Comparison of ENCODE assay signal across 8 cellular contexts in the genomic region with DNA sequence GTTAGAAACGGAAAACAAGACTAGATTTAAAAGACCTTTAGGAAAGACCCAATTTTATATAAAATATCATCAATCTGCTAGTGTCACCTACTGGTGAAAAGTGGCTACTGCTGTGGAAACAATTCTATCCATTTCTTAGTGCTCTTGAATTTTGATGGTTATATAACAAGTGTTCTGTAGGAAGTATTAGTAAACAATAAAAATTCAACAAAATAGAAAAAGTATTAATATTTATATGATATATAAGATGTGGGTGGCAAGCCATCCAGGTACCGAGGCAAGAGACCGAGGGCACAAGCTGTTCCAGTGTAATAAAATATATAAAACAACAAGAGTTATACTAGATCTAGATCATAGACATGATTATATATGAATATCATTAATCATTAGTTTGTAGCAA. TPM values are rescaled to one million over a fixed set of nuclear protein-coding genes. Genes with fewer than 3 reads are reported as not detected.
DNase-seq lines count a peak whose midpoint lies in the region; ATAC-seq and TF ChIP-seq lines count a peak whose summit lies in the region.

No MANE protein-coding gene starts in this region.

- no peak for ATAC-seq in GM19455 (IDR thresholded peaks at IDR 0.05; ENCODE audit: unreplicated experiment)
- ATAC-seq in HG03378 (IDR thresholded peaks at IDR 0.05; ENCODE audit: unreplicated experiment): no peak

- in situ Hi-C loops in ACHN (cut with HindIII; ENCODE audit: low pct_ligation_motif_present, low pct_unique_long_range_greater_than_20kb, low sequenced_read_pairs): no loop called here

- peaks cover 6% of the 10 kb centered on the region for H3K9me3 Mint-ChIP-seq in neural crest cell

- no peak overlapping the region for H3K27ac Mint-ChIP-seq in neural crest cell (ENCODE audit: unreplicated experiment)

- H3K4me3 Mint-ChIP-seq in neural crest cell: no peak overlapping the region

- peaks cover 5% of the 10 kb centered on the region for H3K36me3 Mint-ChIP-seq in neural crest cell (ENCODE audit: low read depth)

- H3K27me3 Mint-ChIP-seq in neural crest cell (ENCODE audit: low read depth): no peaks in the 10 kb centered on the region

- peak; percentile 89 for TF ChIP-seq CTCF in neural crest cell (conservative IDR thresholded peaks at IDR 0.05)

- H3K4me1 Mint-ChIP-seq in neural crest cell: peaks cover 7% of the 10 kb centered on the region

- DNase-seq in ACHN (peak; percentile 65), GM04504 (ENCODE audit: low read depth) (peak; percentile 21), NCI-H1105 (lab: John Stamatoyannopoulos, UW) (peak; percentile 48), SW480 (ENCODE audit: low spot score) (peak; percentile 75), fibroblast of gingiva (ENCODE audit: low read depth) (peak; percentile 52), neural crest cell (ENCODE audit: low read depth, low spot score) (peak; percentile 30)

RNA-seq across cellular contexts. Expression of a gene that starts 6.2 kb away (rescaled TPM):
- 6.2 and 7.8 TPM in 2 replicates for total RNA-seq in neural crest cell

Comparison
In these comparisons a context has a peak if more than half of its experiments do, and no peak if none do; other contexts are left out.
1. DNase-seq: peak in every context shown above with its lines; median percentile 75 in SW480; 65 in ACHN; 52 in fibroblast of gingiva; 48 in NCI-H1105; 30 in neural crest cell; 21 in GM04504.